16 cellular contexts compared by ENCODE assay signal in the genomic region with DNA sequence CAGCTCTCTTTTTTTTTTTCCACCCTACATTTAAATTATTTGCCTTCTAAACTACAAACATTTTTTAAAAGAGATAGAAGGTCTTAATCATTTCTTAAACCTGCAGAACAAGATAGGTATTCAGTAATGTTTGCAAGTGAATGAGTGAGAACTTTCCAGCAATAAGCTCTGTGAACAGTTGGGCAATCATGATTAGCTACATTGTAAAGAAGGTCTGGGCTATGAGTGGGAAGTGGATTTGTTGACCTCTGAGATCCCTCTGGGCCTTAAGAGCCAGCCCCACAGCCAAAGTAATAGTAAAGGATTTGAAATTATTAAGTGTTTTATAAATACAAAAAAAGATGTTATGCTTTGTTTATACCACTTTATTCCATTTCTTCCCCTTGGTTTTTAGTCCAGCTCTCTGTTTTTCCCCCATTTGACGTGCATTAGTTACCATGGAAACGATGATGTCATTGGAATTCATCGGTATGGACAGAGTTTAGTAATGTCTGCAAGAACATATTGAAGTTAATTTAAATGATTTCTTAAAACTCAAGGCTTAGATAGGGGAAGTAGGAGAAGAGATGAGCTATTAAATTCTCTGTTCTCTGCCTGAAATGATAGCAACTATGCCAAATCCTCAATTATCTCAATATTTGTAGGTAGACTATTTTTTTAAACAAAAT.
DNase-seq lines count a peak whose midpoint lies in the region; ATAC-seq and TF ChIP-seq lines count a peak whose summit lies in the region.
"Had no signal": no experiment of that assay in that cellular context is flagged by ENCODE, and none has a peak within 500 bp of the region (broad histone marks: within the 10 kb centered on the region; RNA-seq: fewer than 3 reads in every experiment).

No MANE protein-coding gene starts in this region.

- no peak overlapping the region for H3K9ac ChIP-seq in neural progenitor cell

- H3K27ac Mint-ChIP-seq in neural progenitor cell (no peak overlapping the region), endothelial cell (ENCODE audit: unreplicated experiment) (no peak overlapping the region)
- H3K27ac Mint-ChIP-seq: activated naive CD8-positive, alpha-beta T cell treated with anti-CD3 and anti-CD28 coated beads, Interleukin-2, amount 50 U/mL, for 24 hours; effector memory CD8-positive, alpha-beta T cell had no signal

- H3K36me3 Mint-ChIP-seq in neural progenitor cell (peaks cover 3% of the 10 kb centered on the region), endothelial cell (ENCODE audit: low read depth, unreplicated experiment) (no peaks in the 10 kb centered on the region)

- H3K27me3 Mint-ChIP-seq in neural progenitor cell (ENCODE audit: insufficient read depth, low read depth), result no peaks in the 10 kb centered on the region
- H3K27me3 Mint-ChIP-seq in endothelial cell (ENCODE audit: unreplicated experiment), result peaks cover 1% of the 10 kb centered on the region
- H3K27me3 Mint-ChIP-seq: activated naive CD8-positive, alpha-beta T cell treated with anti-CD3 and anti-CD28 coated beads, Interleukin-2, amount 50 U/mL, for 24 hours; CD8-positive, alpha-beta memory T cell; effector memory CD8-positive, alpha-beta T cell had no signal

- H2AFZ ChIP-seq in neural progenitor cell (replicated peaks), result no peak overlapping the region

- H3K4me3 ChIP-seq in epithelial cell of esophagus (ENCODE audit: low read length) (no peak overlapping the region), neural progenitor cell (no peak overlapping the region)
- H3K4me3 ChIP-seq: HAP-1, right atrium auricular region, suprapubic skin had no signal

- no peak for ATAC-seq in HG03442 (IDR thresholded peaks at IDR 0.05; ENCODE audit: unreplicated experiment)
- ATAC-seq: activated naive CD8-positive, alpha-beta T cell treated with anti-CD3 and anti-CD28 coated beads, Interleukin-2, amount 50 U/mL, for 24 hours; effector memory CD8-positive, alpha-beta T cell had no signal

- H3K4me3 Mint-ChIP-seq in neural progenitor cell (no peak overlapping the region), endothelial cell (ENCODE audit: unreplicated experiment) (no peak overlapping the region)
- H3K4me3 Mint-ChIP-seq: activated naive CD8-positive, alpha-beta T cell treated with anti-CD3 and anti-CD28 coated beads, Interleukin-2, amount 50 U/mL, for 24 hours; CD8-positive, alpha-beta memory T cell; effector memory CD8-positive, alpha-beta T cell had no signal

- no peaks in the 10 kb centered on the region for H3K9me3 ChIP-seq in neural progenitor cell (ENCODE audit: low read depth)
- H3K9me3 ChIP-seq: HAP-1, right atrium auricular region, suprapubic skin had no signal

- no peaks in the 10 kb centered on the region for H3K4me1 ChIP-seq in neural progenitor cell
- H3K4me1 ChIP-seq: HAP-1, suprapubic skin had no signal

- no peak overlapping the region for H3K27ac ChIP-seq in neural progenitor cell
- H3K27ac ChIP-seq: right atrium auricular region, suprapubic skin had no signal

- H3K9me3 Mint-ChIP-seq in neural progenitor cell, result no peaks in the 10 kb centered on the region
- H3K9me3 Mint-ChIP-seq in endothelial cell (ENCODE audit: unreplicated experiment), result no peaks in the 10 kb centered on the region
- H3K9me3 Mint-ChIP-seq: activated naive CD8-positive, alpha-beta T cell treated with anti-CD3 and anti-CD28 coated beads, Interleukin-2, amount 50 U/mL, for 24 hours; CD8-positive, alpha-beta memory T cell; effector memory CD8-positive, alpha-beta T cell had no signal

- no peaks in the 10 kb centered on the region for H3K36me3 ChIP-seq in neural progenitor cell
- H3K36me3 ChIP-seq: HAP-1, right atrium auricular region, suprapubic skin had no signal

- H3K27me3 ChIP-seq in neural progenitor cell, result no peaks in the 10 kb centered on the region
- H3K27me3 ChIP-seq: right atrium auricular region, suprapubic skin had no signal

- in situ Hi-C loops in KBM-7 (cut with MboI; ENCODE audit: low pct_unique_long_range_greater_than_20kb, low sequenced_read_pairs), result no loop called here

- no peak overlapping the region for H3K4me2 ChIP-seq in neural progenitor cell

- H3K79me2 ChIP-seq in neural progenitor cell (ENCODE audit: low read depth), result no peaks in the 10 kb centered on the region

- H4K20me1 ChIP-seq in neural progenitor cell (ENCODE audit: low read depth), result no peaks in the 10 kb centered on the region

- DNase-seq in GM03348 (ENCODE audit: low spot score), result peak; percentile 11
- DNase-seq in RKO (ENCODE audit: low spot score), result peak; percentile 12
- DNase-seq in epithelial cell of esophagus (ENCODE audit: low read depth), result peak; percentile 67
- DNase-seq in neural progenitor cell (ENCODE audit: low spot score), result peak; percentile 6
- DNase-seq in HPDE6-E6E7 (ENCODE audit: extremely low spot score), result no peak
- DNase-seq in KBM-7, result no peak
- no peak for DNase-seq in endothelial cell (ENCODE audit: low spot score)
- DNase-seq: activated naive CD8-positive, alpha-beta T cell treated with anti-CD3 and anti-CD28 coated beads, Interleukin-2, amount 50 U/mL, for 24 hours; CD8-positive, alpha-beta memory T cell; effector memory CD8-positive, alpha-beta T cell; KG1; NCI-H2081 treated with DMSO at 0.1 percent for 48 hours had no signal

- H3K4me1 Mint-ChIP-seq in neural progenitor cell, result peaks cover 2% of the 10 kb centered on the region
- peaks cover 5% of the 10 kb centered on the region for H3K4me1 Mint-ChIP-seq in endothelial cell (ENCODE audit: unreplicated experiment)
- H3K4me1 Mint-ChIP-seq: activated naive CD8-positive, alpha-beta T cell treated with anti-CD3 and anti-CD28 coated beads, Interleukin-2, amount 50 U/mL, for 24 hours; CD8-positive, alpha-beta memory T cell had no signal

- no peaks in the 10 kb centered on the region for H3F3A ChIP-seq in neural progenitor cell (ENCODE audit: low read depth)

- TF ChIP-seq CTCF in epithelial cell of esophagus (IDR thresholded peaks at IDR 0.05; ENCODE audit: insufficient read depth, low read depth, low read length, missing control alignments) (no peak), neural progenitor cell (IDR thresholded peaks at IDR 0.05) (no peak), endothelial cell (IDR thresholded peaks at IDR 0.05; ENCODE audit: unreplicated experiment) (no peak)

Comparison
In these comparisons a context has a peak if more than half of its experiments do, and no peak if none do; other contexts are left out.
1. DNase-seq: peak in GM03348 (single experiment), RKO (single experiment), epithelial cell of esophagus (single experiment) and neural progenitor cell (single experiment); none in HPDE6-E6E7 (single experiment), KBM-7 (single experiment) and endothelial cell (single experiment).